Comparison of ENCODE assay signal across 8 cellular contexts in genomic region chr12:67069451-67070306, GRCh38.
A peak's percentile ranks its signal among the peaks of the same experiment; 100 is the strongest.
DNase-seq lines count a peak whose midpoint lies in the region; ATAC-seq and TF ChIP-seq lines count a peak whose summit lies in the region.

No MANE protein-coding gene starts in this region.

- no peaks in the 10 kb centered on the region for H3K27me3 ChIP-seq in stomach smooth muscle (ENCODE audit: control insufficient read depth in 1 of 2, insufficient read depth in 2 of 2, low read length in 2 of 2)

- peak overlapping the region; percentile 33 to 62 for H3K9ac ChIP-seq in stomach smooth muscle (ENCODE audit: low read length in 2 of 2)

- peaks cover 13% of the 10 kb centered on the region for H3K4me1 ChIP-seq in stomach smooth muscle (ENCODE audit: control insufficient read depth, insufficient read depth, low read length)

- DNase-seq in GM10248 (ENCODE audit: extremely low spot score) (peak; percentile 22), M059J (ENCODE audit: low read depth) (peak; percentile 37), WTC11 (ENCODE audit: low spot score) (peak; percentile 74), ecto neural progenitor cell (ENCODE audit: low spot score) (peak; percentile 89), midbrain (lab: John Stamatoyannopoulos, UW) (peak; percentile 8), DMS79 treated with DMSO at 0.1 percent for 48 hours (lab: John Stamatoyannopoulos, UW) (no peak)

- CTCF ChIA-PET in GM10248 (lab: Yijun Ruan, JAX) (no interaction called here), WTC11 (lab: Charles Lee) (interaction anchor here (0.6 to 2.5 kb wide), 7 partner anchors 10 to 199 kb away, joined by 3 to 6 read pairs (median 4); partner anchors contain the start of gene CAND1)

- H3K27me3 Mint-ChIP-seq in WTC11 (ENCODE audit: low read depth), result peaks cover 16% of the 10 kb centered on the region

- POLR2A ChIA-PET in GM10248 (lab: Yijun Ruan, JAX) (no interaction called here), WTC11 (lab: Charles Lee) (interaction anchor here (0.6 to 1.0 kb wide), 3 partner anchors 15 to 390 kb away, joined by 3 read pairs; no protein-coding TSS in a partner anchor)

- H3K27ac Mint-ChIP-seq in WTC11, result peak overlapping the region; percentile 50; the same call in 1 of the 2 replicates

- H3K9me3 Mint-ChIP-seq in WTC11, result no peaks in the 10 kb centered on the region

- H3K4me3 Mint-ChIP-seq in WTC11, result peak overlapping the region; percentile 81

- H3K27ac ChIP-seq in stomach smooth muscle (ENCODE audit: low read length), result no peak overlapping the region

- peaks cover 23% of the 10 kb centered on the region for H3K4me1 Mint-ChIP-seq in WTC11

- peak overlapping the region; percentile 64 to 76 for H3K4me3 ChIP-seq in stomach smooth muscle (ENCODE audit: low read length in 2 of 2)

- no peaks in the 10 kb centered on the region for H3K9me3 ChIP-seq in stomach smooth muscle (ENCODE audit: control insufficient read depth in 2 of 2, low read length in 2 of 2)

- no peaks in the 10 kb centered on the region for H3K36me3 ChIP-seq in stomach smooth muscle (ENCODE audit: control insufficient read depth in 2 of 2, insufficient read depth in 2 of 2, low read length in 2 of 2)

- ATAC-seq in GM21723 (IDR thresholded peaks at IDR 0.05; ENCODE audit: unreplicated experiment), result peak; percentile 75
- peak; percentile 79 for ATAC-seq in WTC11

- H3K36me3 Mint-ChIP-seq in WTC11, result no peaks in the 10 kb centered on the region

- no peak for TF ChIP-seq CTCF in GM10248 (IDR thresholded peaks at IDR 0.05; ENCODE audit: control extremely low read depth, extremely low read depth, low read depth, missing control alignments)
- TF ChIP-seq CTCF in WTC11 (IDR thresholded peaks at IDR 0.05), result no peak

TF ChIP-seq in WTC11, 78 proteins besides CTCF, POLR2A, EP300 and RAD21 (continues in another document):
- TF ChIP-seq ZMAT4 (CRISPR knock-in tag; IDR thresholded peaks at IDR 0.05) (no peak), JAZF1 (CRISPR knock-in tag; IDR thresholded peaks at IDR 0.05) (no peak), CBFB (CRISPR knock-in tag; IDR thresholded peaks at IDR 0.05; ENCODE audit: low read depth) (no peak), FOXP4 (CRISPR knock-in tag; IDR thresholded peaks at IDR 0.05) (peak; percentile 47; the same call in 1 of the 2 replicates), HMGXB4 (CRISPR knock-in tag; IDR thresholded peaks at IDR 0.05) (peak; percentile 58; the same call in 1 of the 2 replicates), ETV6 (CRISPR knock-in tag; IDR thresholded peaks at IDR 0.05) (peak; percentile 39; the same call in 1 of the 2 replicates), ELF4 (CRISPR knock-in tag; IDR thresholded peaks at IDR 0.05; ENCODE audit: low read depth) (no peak), ZNF219 (CRISPR knock-in tag; IDR thresholded peaks at IDR 0.05; ENCODE audit: borderline replicate concordance) (no peak), USF2 (CRISPR knock-in tag; IDR thresholded peaks at IDR 0.05) (no peak), FOXK1 (CRISPR knock-in tag; IDR thresholded peaks at IDR 0.05) (no peak), ZNF138 (CRISPR knock-in tag; conservative IDR thresholded peaks at IDR 0.05) (0 out of 2 replicates have a peak, but pooled peaks have one; percentile 32), CREM (CRISPR knock-in tag; IDR thresholded peaks at IDR 0.05) (0 out of 2 replicates have a peak, but pooled peaks have one; percentile 56), TCF7 (CRISPR knock-in tag; IDR thresholded peaks at IDR 0.05; ENCODE audit: low read depth) (no peak), EMX1 (CRISPR knock-in tag; IDR thresholded peaks at IDR 0.05) (no peak), MYBL2 (CRISPR knock-in tag; IDR thresholded peaks at IDR 0.05) (no peak), KAT7 (CRISPR knock-in tag; IDR thresholded peaks at IDR 0.05; ENCODE audit: borderline replicate concordance) (peak; percentile 87), E2F5 (CRISPR knock-in tag; IDR thresholded peaks at IDR 0.05) (no peak; the same call in 1 of the 2 replicates), SMAD4 (CRISPR knock-in tag; IDR thresholded peaks at IDR 0.05) (no peak), ZNF281 (CRISPR knock-in tag; IDR thresholded peaks at IDR 0.05) (no peak), ZNF263 (CRISPR knock-in tag; IDR thresholded peaks at IDR 0.05; ENCODE audit: low read depth) (no peak)
